31 cellular contexts compared by ENCODE assay signal in genomic region chr7:16845746-16846145, GRCh38. TPM values are rescaled to one million over a fixed set of nuclear protein-coding genes. Genes with fewer than 3 reads are reported as not detected.
"Had no signal": no experiment of that assay in that cellular context is flagged by ENCODE, and none has a peak within 500 bp of the region (broad histone marks: within the 10 kb centered on the region; RNA-seq: fewer than 3 reads in every experiment).

No MANE protein-coding gene starts in this region.

- ATAC-seq: esophagus mucosa; gastroesophageal sphincter; heart left ventricle; left ventricle myocardium superior; mucosa of descending colon; natural killer cell treated with Interleukin-12 subunit alpha and Interleukin-12 subunit beta and Interleukin-15 and Interleukin-18, amount 100 ng/mL, for 72 hours; sciatic nerve; stimulated activated naive CD8-positive, alpha-beta T cell treated with anti-CD3 and anti-CD28 coated beads, Interleukin-15, amount 100 ng/mL, for 72 hours had no signal

- H3K27me3 ChIP-seq: dorsolateral prefrontal cortex, heart left ventricle, neural progenitor cell, right atrium auricular region, suprapubic skin, transverse colon had no signal

- H3K36me3 ChIP-seq: gastroesophageal sphincter, heart left ventricle, neural progenitor cell, prostate gland, right atrium auricular region, suprapubic skin, transverse colon had no signal

- H3K27ac Mint-ChIP-seq: immature natural killer cell; memory B cell; natural killer cell treated with Interleukin-12 subunit alpha and Interleukin-12 subunit beta and Interleukin-15 and Interleukin-18, amount 100 ng/mL, for 72 hours; neural progenitor cell; stimulated activated naive CD8-positive, alpha-beta T cell treated with anti-CD3 and anti-CD28 coated beads, Interleukin-15, amount 100 ng/mL, for 72 hours had no signal

- DNase-seq: cerebellar nuclear complex; dorsolateral prefrontal cortex; effector CD4-positive, alpha-beta T cell; foreskin fibroblast; heart left ventricle; hippocampal formation; immature natural killer cell; islet precursor cell; left ventricle myocardium superior; mucosa of descending colon; naive B cell; stimulated activated CD4-positive, alpha-beta T cell treated with anti-CD3 and anti-CD28 coated beads, Interleukin-12 subunit alpha, Interleukin-12 subunit beta, amount 100 ng/mL, for 4 hours; stimulated activated CD4-positive, alpha-beta T cell treated with anti-CD3 and anti-CD28 coated beads, Interleukin-1b, Interleukin-23, amount 100 ng/mL, for 48 hours; stimulated activated CD4-positive, alpha-beta T cell treated with anti-CD3 and anti-CD28 coated beads, Interleukin-4, amount 100 ng/mL, for 1 hour; stimulated activated CD8-positive, alpha-beta memory T cell treated with anti-CD3 and anti-CD28 coated beads, Interleukin-4, amount 100 ng/mL, for 48 hours; stimulated activated naive CD4-positive, alpha-beta T cell; stimulated activated naive CD8-positive, alpha-beta T cell treated with anti-CD3 and anti-CD28 coated beads, Interleukin-15, amount 100 ng/mL, for 72 hours; transverse colon had no signal

- H3K4me3 ChIP-seq: dorsolateral prefrontal cortex, gastroesophageal sphincter, heart left ventricle, lung, mucosa of descending colon, neural progenitor cell, prostate gland, right atrium auricular region, smooth muscle cell, suprapubic skin, transverse colon had no signal

- H3K4me1 ChIP-seq: prostate gland, right atrium auricular region, suprapubic skin had no signal

- H2AFZ ChIP-seq: neural progenitor cell had no signal

- H3K9me3 ChIP-seq: heart left ventricle, mucosa of descending colon, prostate gland, right atrium auricular region, suprapubic skin, transverse colon had no signal

- H3K9me3 Mint-ChIP-seq: memory B cell; naive B cell; natural killer cell treated with Interleukin-12 subunit alpha and Interleukin-12 subunit beta and Interleukin-15 and Interleukin-18, amount 100 ng/mL, for 72 hours; neural progenitor cell; stimulated activated naive CD8-positive, alpha-beta T cell treated with anti-CD3 and anti-CD28 coated beads, Interleukin-15, amount 100 ng/mL, for 72 hours had no signal

- H3K27ac ChIP-seq: dorsolateral prefrontal cortex, epithelial cell of prostate, gastroesophageal sphincter, heart left ventricle, neural progenitor cell, prostate gland, right atrium auricular region, suprapubic skin had no signal

- H3K36me3 Mint-ChIP-seq: immature natural killer cell; memory B cell; naive B cell; natural killer cell treated with Interleukin-12 subunit alpha and Interleukin-12 subunit beta and Interleukin-15 and Interleukin-18, amount 100 ng/mL, for 72 hours; neural progenitor cell had no signal

- H3K27me3 Mint-ChIP-seq: naive B cell had no signal

- H3K9ac ChIP-seq: neural progenitor cell had no signal

- H3K4me1 Mint-ChIP-seq: immature natural killer cell; neural progenitor cell; stimulated activated naive CD8-positive, alpha-beta T cell treated with anti-CD3 and anti-CD28 coated beads, Interleukin-15, amount 100 ng/mL, for 72 hours had no signal

- H3K4me3 Mint-ChIP-seq: immature natural killer cell; memory B cell; naive B cell; natural killer cell treated with Interleukin-12 subunit alpha and Interleukin-12 subunit beta and Interleukin-15 and Interleukin-18, amount 100 ng/mL, for 72 hours; neural progenitor cell; stimulated activated naive CD8-positive, alpha-beta T cell treated with anti-CD3 and anti-CD28 coated beads, Interleukin-15, amount 100 ng/mL, for 72 hours had no signal

- H3K4me2 ChIP-seq: neural progenitor cell, smooth muscle cell had no signal

RNA-seq across cellular contexts. Expression of gene AGR3, which starts 36.0 kb away (rescaled TPM):
- total RNA-seq: dorsolateral prefrontal cortex; esophagus mucosa; heart left ventricle; left ventricle myocardium superior; natural killer cell treated with Interleukin-12 subunit alpha and Interleukin-12 subunit beta and Interleukin-15 and Interleukin-18, amount 100 ng/mL, for 72 hours; osteocyte; right atrium auricular region; sciatic nerve; smooth muscle cell had no signal
- polyA plus RNA-seq: heart left ventricle, immature natural killer cell, smooth muscle cell had no signal

RNA-seq across cellular contexts. Expression of gene AGR2, which starts 40.9 kb away (rescaled TPM):
- total RNA-seq: heart left ventricle; left ventricle myocardium superior; natural killer cell treated with Interleukin-12 subunit alpha and Interleukin-12 subunit beta and Interleukin-15 and Interleukin-18, amount 100 ng/mL, for 72 hours; osteocyte; right atrium auricular region had no signal
- polyA plus RNA-seq: immature natural killer cell had no signal
